ENCODE assay signal across 18 cellular contexts in the genomic region with DNA sequence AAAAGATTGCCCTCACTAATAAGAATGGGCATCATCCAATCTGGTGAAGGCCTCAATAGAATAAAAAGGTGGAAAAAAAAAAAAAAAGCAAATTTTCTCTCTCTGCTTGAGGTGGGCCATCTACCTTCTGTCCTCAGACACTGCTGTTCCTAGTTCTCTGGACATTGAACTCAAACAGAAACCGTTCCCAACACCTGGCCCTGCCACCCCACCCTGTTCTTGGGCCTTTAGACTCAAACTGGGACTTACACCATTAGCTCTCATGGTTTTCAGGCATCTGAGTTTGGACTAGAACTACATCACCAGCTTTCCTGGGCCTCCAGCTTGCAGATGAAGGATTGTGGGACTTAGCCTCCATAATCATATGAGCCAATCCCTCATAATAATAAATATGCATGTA.
DNase-seq lines count a peak whose midpoint lies in the region; ATAC-seq and TF ChIP-seq lines count a peak whose summit lies in the region.
"Had no signal": no experiment of that assay in that cellular context is flagged by ENCODE, and none has a peak within 500 bp of the region (broad histone marks: within the 10 kb centered on the region; RNA-seq: fewer than 3 reads in every experiment).

No MANE protein-coding gene starts in this region.

- H3K79me2 ChIP-seq in hepatocyte = peaks cover 67% of the 10 kb centered on the region

- DNase-seq in hepatocyte (ENCODE audit: low spot score) (peak; percentile 5), left lobe of liver (ENCODE audit: low spot score) (no peak), progenitor cell of endocrine pancreas (ENCODE audit: low spot score, unreplicated experiment) (no peak), germinal center (ENCODE audit: low spot score) (no peak), RKO (ENCODE audit: low spot score) (no peak)
- DNase-seq in NK-92 treated with Interleukin-12 subunit alpha and Interleukin-12 subunit beta, amount 100 ng/mL, for 24 hours (lab: John Stamatoyannopoulos, UW) = no peak
- DNase-seq: AML-193; Caco-2; Calu3; CD4-positive, alpha-beta T cell; CD8-positive, alpha-beta T cell; DMS79 treated with DMSO at 0.1 percent for 48 hours; GF-D8 had no signal

- H4K20me1 ChIP-seq in hepatocyte (ENCODE audit: insufficient read depth, poor library complexity, severe bottlenecking) = no peaks in the 10 kb centered on the region

- H3K27ac ChIP-seq in hepatocyte = no peak overlapping the region
- H3K27ac ChIP-seq: 22Rv1; A549; BLaER1 treated with 17β-estradiol and CSF1 and Interleukin-3, amounts not matched to agents 10 nM and 100 nM; C4-2B had no signal

- peak overlapping the region; percentile 21 for H3K27ac Mint-ChIP-seq in progenitor cell of endocrine pancreas
- H3K27ac Mint-ChIP-seq: B cell; CD4-positive, alpha-beta T cell; CD8-positive, alpha-beta T cell had no signal

- H3K27me3 Mint-ChIP-seq in progenitor cell of endocrine pancreas = no peaks in the 10 kb centered on the region
- H3K27me3 Mint-ChIP-seq: B cell; CD4-positive, alpha-beta T cell had no signal

- 82% methylated on average over 1 of the region's 1 CpG for WGBS in hepatocyte (ENCODE audit: low lambda C conversion rate, missing lambda C conversion rate)

- H3K9me2 ChIP-seq in hepatocyte (replicated peaks; ENCODE audit: insufficient read depth) = no peaks in the 10 kb centered on the region

- H3K36me3 ChIP-seq in hepatocyte (replicated peaks; ENCODE audit: insufficient read depth, low read depth) = no peaks in the 10 kb centered on the region

- no peak overlapping the region for H3K4me3 ChIP-seq in hepatocyte
- H3K4me3 ChIP-seq: A549; BLaER1 treated with 17β-estradiol and CSF1 and Interleukin-3, amounts not matched to agents 10 nM and 100 nM had no signal

- peaks cover 26% of the 10 kb centered on the region for H3K36me3 Mint-ChIP-seq in progenitor cell of endocrine pancreas (ENCODE audit: insufficient read depth)

- TF ChIP-seq CTCF in hepatocyte (IDR thresholded peaks at IDR 0.05; ENCODE audit: poor library complexity) (no peak), progenitor cell of endocrine pancreas (IDR thresholded peaks at IDR 0.05; ENCODE audit: unreplicated experiment) (no peak)

- peaks cover 40% of the 10 kb centered on the region for H3K9me3 Mint-ChIP-seq in progenitor cell of endocrine pancreas (ENCODE audit: low read depth)

- no peak overlapping the region for H3K4me2 ChIP-seq in hepatocyte
- H3K4me2 ChIP-seq: A549; BLaER1 treated with 17β-estradiol and CSF1 and Interleukin-3, amounts not matched to agents 10 nM and 100 nM had no signal

- peaks cover 6% of the 10 kb centered on the region for H3K4me1 Mint-ChIP-seq in progenitor cell of endocrine pancreas (ENCODE audit: low read depth)

- no peaks in the 10 kb centered on the region for H3K4me1 ChIP-seq in hepatocyte (ENCODE audit: insufficient read depth)
- H3K4me1 ChIP-seq: A549; BLaER1 treated with 17β-estradiol and CSF1 and Interleukin-3, amounts not matched to agents 10 nM and 100 nM; Caco-2 had no signal

- H3K9me3 ChIP-seq in hepatocyte (ENCODE audit: low read depth) = no peaks in the 10 kb centered on the region
- H3K9me3 ChIP-seq: A549, Caco-2 had no signal

- no peak overlapping the region for H2AFZ ChIP-seq in hepatocyte

- no peak overlapping the region for H3K4me3 Mint-ChIP-seq in progenitor cell of endocrine pancreas (ENCODE audit: low read depth)
- H3K4me3 Mint-ChIP-seq: B cell; CD4-positive, alpha-beta T cell; CD8-positive, alpha-beta T cell had no signal

- ATAC-seq in left lobe of liver = peak; percentile 48
- ATAC-seq: A549; CD8-positive, alpha-beta T cell had no signal

- no peaks in the 10 kb centered on the region for H3K27me3 ChIP-seq in hepatocyte
- H3K27me3 ChIP-seq: BLaER1 treated with 17β-estradiol and CSF1 and Interleukin-3, amounts not matched to agents 10 nM and 100 nM had no signal
